ENCODE assay signal across 1 cellular context in the genomic region with DNA sequence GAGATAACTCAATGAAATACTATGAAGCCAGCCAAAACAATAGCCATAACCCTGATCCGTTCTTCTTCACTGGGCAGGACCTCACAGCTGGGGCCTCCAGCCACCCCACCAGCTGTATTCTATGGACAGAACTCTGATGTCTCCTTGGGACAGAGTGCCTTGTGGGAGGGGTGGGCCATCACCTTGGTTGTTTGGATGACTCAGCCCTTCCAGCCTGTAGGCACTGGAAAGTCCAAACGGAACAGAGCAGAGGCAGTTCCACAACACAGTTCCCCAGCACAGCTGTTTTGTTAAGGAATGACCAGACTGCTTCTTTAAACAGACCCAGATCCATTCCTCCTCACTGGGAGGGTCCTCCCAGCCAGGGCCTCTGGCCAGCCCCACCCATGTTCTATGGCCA.
A peak's percentile ranks its signal among the peaks of the same experiment; 100 is the strongest.
TF ChIP-seq lines count a peak whose summit lies in the region.

No MANE protein-coding gene starts in this region.

TF ChIP-seq in HepG2, 621 proteins besides CTCF, POLR2A, EP300 and RAD21:
- TF ChIP-seq FOSL2 (CRISPR knock-in tag; IDR thresholded peaks at IDR 0.05) = 0 out of 2 replicates have a peak, but pooled peaks have one; percentile 9
- no peak for TF ChIP-seq ZNF614 (CRISPR knock-in tag; IDR thresholded peaks at IDR 0.05; ENCODE audit: borderline replicate concordance)
TF ChIP-seq in HepG2: peak in this region for 1.
